15 cellular contexts compared by ENCODE assay signal in the genomic region with DNA sequence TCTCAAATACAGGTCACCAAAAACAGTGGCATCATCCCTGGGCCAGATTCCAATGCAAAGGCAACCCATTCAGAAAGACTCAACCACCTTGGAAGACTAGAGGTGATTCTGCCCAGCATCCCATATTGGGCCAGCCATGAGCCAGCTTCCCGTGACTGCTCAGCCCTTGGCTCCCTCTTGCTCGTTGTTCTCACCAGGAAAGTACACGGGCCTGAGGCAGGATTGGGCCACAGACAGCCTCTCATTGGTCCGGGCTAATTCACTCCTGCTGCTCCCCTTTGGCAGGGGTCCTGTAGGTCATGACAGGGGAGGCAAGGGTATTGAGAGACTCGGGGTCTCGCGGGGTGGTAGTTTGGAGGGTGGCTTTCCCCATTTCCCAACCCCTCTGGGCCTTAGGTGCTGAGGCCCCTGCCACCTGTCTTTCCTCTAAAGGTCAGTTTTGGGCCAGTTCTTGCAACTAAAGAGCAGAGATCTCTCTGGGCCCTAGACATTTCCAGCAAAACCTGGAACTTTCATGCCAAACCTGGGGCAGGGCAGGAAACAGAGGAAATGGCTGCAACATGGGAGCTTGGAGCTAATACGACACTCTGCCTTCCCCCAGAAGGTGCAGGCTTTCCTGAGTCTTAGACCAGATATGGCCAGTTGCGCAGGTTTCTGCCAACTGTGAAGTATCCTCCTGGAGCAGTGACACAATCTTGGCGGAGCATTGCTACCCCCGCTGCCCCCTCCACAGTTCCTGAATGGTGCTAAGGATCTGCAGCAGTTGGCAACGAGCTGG. TPM values are rescaled to one million over a fixed set of nuclear protein-coding genes. Genes with fewer than 3 reads are reported as not detected.
DNase-seq lines count a peak whose midpoint lies in the region; TF ChIP-seq lines count a peak whose summit lies in the region.
"Had no signal": no experiment of that assay in that cellular context is flagged by ENCODE, and none has a peak within 500 bp of the region (broad histone marks: within the 10 kb centered on the region; RNA-seq: fewer than 3 reads in every experiment).

No MANE protein-coding gene starts in this region.

- no peaks in the 10 kb centered on the region for H3K4me1 ChIP-seq in spleen
- H3K4me1 ChIP-seq: Caco-2, HAP-1 had no signal

- H3K36me3 Mint-ChIP-seq in activated CD4-positive, alpha-beta T cell treated with anti-CD3 and anti-CD28 coated beads, Interleukin-2, amount 10 ng/mL, durations not matched to agents 24 days and 14 days (ENCODE audit: low read depth) = peaks cover 17% of the 10 kb centered on the region

- WGBS in spleen, 5 donors = 81 to 93% (median 86%) methylated on average over 10 to 12 of the region's 12 CpGs

- H3K9me3 Mint-ChIP-seq in activated CD4-positive, alpha-beta T cell treated with anti-CD3 and anti-CD28 coated beads, Interleukin-2, amount 10 ng/mL, durations not matched to agents 24 days and 14 days = no peaks in the 10 kb centered on the region
- H3K9me3 Mint-ChIP-seq: CD14-positive monocyte; CD8-positive, alpha-beta T cell had no signal

- no peak overlapping the region for H3K4me3 ChIP-seq in spleen
- H3K4me3 ChIP-seq: HAP-1 had no signal

- no peaks in the 10 kb centered on the region for H3K27me3 Mint-ChIP-seq in activated CD4-positive, alpha-beta T cell treated with anti-CD3 and anti-CD28 coated beads, Interleukin-2, amount 10 ng/mL, durations not matched to agents 24 days and 14 days

- no peaks in the 10 kb centered on the region for H3K27me3 ChIP-seq in spleen (replicated peaks in 1 of 7)

- TF ChIP-seq POLR2A in spleen (IDR thresholded peaks at IDR 0.05) = no peak

- no peak for TF ChIP-seq CTCF in spleen (IDR thresholded peaks at IDR 0.05 in 8 of 11, conservative IDR thresholded peaks at IDR 0.05 in 3 of 11)

- no peaks in the 10 kb centered on the region for H3K4me1 Mint-ChIP-seq in activated CD4-positive, alpha-beta T cell treated with anti-CD3 and anti-CD28 coated beads, Interleukin-2, amount 10 ng/mL, durations not matched to agents 24 days and 14 days
- H3K4me1 Mint-ChIP-seq: CD14-positive monocyte had no signal

- intact Hi-C loops in activated CD4-positive, alpha-beta T cell treated with anti-CD3 and anti-CD28 coated beads, Interleukin-2, amount 10 ng/mL, durations not matched to agents 24 days and 14 days (cut with micrococcal nuclease) = no loop called here
- intact Hi-C loops in spleen (cut with DNase I; ENCODE audit: low total_unique reads) = no loop called here

- H3K27ac ChIP-seq in spleen = no peak overlapping the region
- H3K27ac ChIP-seq: 22Rv1 had no signal

- H3K27ac Mint-ChIP-seq in activated CD4-positive, alpha-beta T cell treated with anti-CD3 and anti-CD28 coated beads, Interleukin-2, amount 10 ng/mL, durations not matched to agents 24 days and 14 days = no peak overlapping the region
- H3K27ac Mint-ChIP-seq: CD14-positive monocyte; CD8-positive, alpha-beta T cell had no signal

- H3K4me3 Mint-ChIP-seq in activated CD4-positive, alpha-beta T cell treated with anti-CD3 and anti-CD28 coated beads, Interleukin-2, amount 10 ng/mL, durations not matched to agents 24 days and 14 days = no peak overlapping the region
- H3K4me3 Mint-ChIP-seq: CD14-positive monocyte; CD8-positive, alpha-beta T cell had no signal

- no peaks in the 10 kb centered on the region for H3K9me3 ChIP-seq in spleen
- H3K9me3 ChIP-seq: Caco-2, HAP-1 had no signal

- DNase-seq in activated CD4-positive, alpha-beta T cell treated with anti-CD3 and anti-CD28 coated beads, Interleukin-2, amount 10 ng/mL, durations not matched to agents 24 days and 14 days = peak; percentile 54
- DNase-seq in activated CD4-positive, alpha-beta T cell treated with anti-CD3 and anti-CD28 coated beads, Interleukin-2, amount 50 U/mL, for 48 hours = no peak
- DNase-seq in dermis blood vessel endothelial cell (peak; percentile 82), lung microvascular endothelial cell (ENCODE audit: low read depth in 2 of 2) (peak; percentile 23 to 46), spleen (peak; percentile 50), dedifferentiated amniotic fluid mesenchymal stem cell (ENCODE audit: extremely low spot score) (no peak), HPDE6-E6E7 (ENCODE audit: extremely low spot score) (no peak), NCI-H146 (lab: John Stamatoyannopoulos, UW) (no peak)
- DNase-seq: Caco-2; CD8-positive, alpha-beta T cell; DND-41; GDM1 had no signal

- peaks cover 0 to 89% (median 32%) of the 10 kb centered on the region in 6 donors for H3K36me3 ChIP-seq in spleen

RNA-seq across cellular contexts. Expression of gene FGFR4, which starts 22.0 kb away (rescaled TPM):
- total RNA-seq in activated CD4-positive, alpha-beta T cell treated with anti-CD3 and anti-CD28 coated beads, Interleukin-2, amount 10 ng/mL, durations not matched to agents 24 days and 14 days = 1.6 and 2.4 TPM in 2 replicates
- total RNA-seq in dermis blood vessel endothelial cell (2.6 and 8.1 TPM in 2 replicates), lung microvascular endothelial cell (0.87 and 4.2 TPM in 2 replicates), spleen (10 to 100 TPM; 10.1 to 41.6 (median 28.9) TPM)
- 10 to 100 TPM in 2 of 3 donors, 1 to 10 TPM in 1; 5.2 to 23.4 (median 15.4) TPM for polyA plus RNA-seq in spleen
- polyA plus RNA-seq: CD14-positive monocyte had no signal

RNA-seq across cellular contexts. Expression of gene ZNF346, which starts 42.2 kb away (rescaled TPM):
- total RNA-seq in activated CD4-positive, alpha-beta T cell treated with anti-CD3 and anti-CD28 coated beads, Interleukin-2, amount 10 ng/mL, durations not matched to agents 24 days and 14 days = 30.2 and 32.1 TPM in 2 replicates
- total RNA-seq in dermis blood vessel endothelial cell (24.8 and 28.1 TPM in 2 replicates), lung microvascular endothelial cell (14.2 and 17.3 TPM in 2 replicates), spleen (10 to 100 TPM; 19.1 to 36.3 (median 27.7) TPM)
- 1 to 10 TPM; 5.9 to 9.7 (median 7.3) TPM for polyA plus RNA-seq in spleen

RNA-seq across cellular contexts. Expression of gene UIMC1, which starts 58.1 kb away (rescaled TPM):
- 65.2 and 68.5 TPM in 2 replicates for total RNA-seq in activated CD4-positive, alpha-beta T cell treated with anti-CD3 and anti-CD28 coated beads, Interleukin-2, amount 10 ng/mL, durations not matched to agents 24 days and 14 days
- total RNA-seq in dermis blood vessel endothelial cell = 61.8 and 73.5 TPM in 2 replicates
- total RNA-seq in lung microvascular endothelial cell = 30.7 and 61.5 TPM in 2 replicates
- 10 to 100 TPM; 41.4 to 81.8 (median 58.3) TPM for total RNA-seq in spleen
- polyA plus RNA-seq in spleen = 10 to 100 TPM; 34.4 to 41.0 (median 39.6) TPM

Comparison
In these comparisons a context has a peak if more than half of its experiments do, and no peak if none do; other contexts are left out.
1. DNase-seq: peak in activated CD4-positive, alpha-beta T cell treated with anti-CD3 and anti-CD28 coated beads, Interleukin-2, amount 10 ng/mL, durations not matched to agents 24 days and 14 days (single experiment), dermis blood vessel endothelial cell (single experiment), lung microvascular endothelial cell (2 of 2) and spleen (single experiment); none in activated CD4-positive, alpha-beta T cell treated with anti-CD3 and anti-CD28 coated beads, Interleukin-2, amount 50 U/mL, for 48 hours (0 of 2), dedifferentiated amniotic fluid mesenchymal stem cell (single experiment), HPDE6-E6E7 (single experiment) and NCI-H146 (single experiment).